ENCODE assay signal across 1 cellular context in the genomic region with DNA sequence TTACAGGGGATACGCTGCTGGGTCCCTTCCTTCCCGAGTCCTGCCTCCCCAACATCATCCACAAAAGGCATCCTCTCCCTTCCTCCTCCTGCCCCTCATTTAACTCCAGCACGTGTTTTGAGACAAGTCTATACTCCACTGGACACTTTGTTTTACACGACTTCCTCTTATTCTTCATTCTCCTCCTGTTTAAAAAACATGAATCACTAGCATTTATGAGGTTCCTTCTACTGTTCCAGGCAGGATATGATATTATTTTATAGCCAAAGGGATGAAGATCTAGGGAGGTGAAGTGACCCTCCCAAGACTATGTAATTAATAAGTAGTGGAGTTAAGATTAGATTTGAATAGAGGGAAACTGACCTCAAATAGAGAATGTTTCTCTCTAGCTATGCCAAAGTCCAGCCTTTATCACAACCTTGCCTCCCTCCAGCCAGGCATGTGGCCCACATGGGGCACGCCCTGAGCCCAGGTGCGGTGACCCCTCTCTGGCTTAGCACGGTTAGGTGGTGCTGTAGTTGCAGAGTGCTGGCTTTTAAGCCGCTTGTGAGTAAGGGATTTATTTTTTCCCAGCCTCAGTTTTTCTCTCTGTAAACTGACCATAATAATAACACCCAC.
TF ChIP-seq lines count a peak whose summit lies in the region.

No MANE protein-coding gene starts in this region.

TF ChIP-seq in HepG2, 621 proteins besides CTCF, POLR2A, EP300 and RAD21 (continued from another document and continues in another):
- TF ChIP-seq, protein P1, sequence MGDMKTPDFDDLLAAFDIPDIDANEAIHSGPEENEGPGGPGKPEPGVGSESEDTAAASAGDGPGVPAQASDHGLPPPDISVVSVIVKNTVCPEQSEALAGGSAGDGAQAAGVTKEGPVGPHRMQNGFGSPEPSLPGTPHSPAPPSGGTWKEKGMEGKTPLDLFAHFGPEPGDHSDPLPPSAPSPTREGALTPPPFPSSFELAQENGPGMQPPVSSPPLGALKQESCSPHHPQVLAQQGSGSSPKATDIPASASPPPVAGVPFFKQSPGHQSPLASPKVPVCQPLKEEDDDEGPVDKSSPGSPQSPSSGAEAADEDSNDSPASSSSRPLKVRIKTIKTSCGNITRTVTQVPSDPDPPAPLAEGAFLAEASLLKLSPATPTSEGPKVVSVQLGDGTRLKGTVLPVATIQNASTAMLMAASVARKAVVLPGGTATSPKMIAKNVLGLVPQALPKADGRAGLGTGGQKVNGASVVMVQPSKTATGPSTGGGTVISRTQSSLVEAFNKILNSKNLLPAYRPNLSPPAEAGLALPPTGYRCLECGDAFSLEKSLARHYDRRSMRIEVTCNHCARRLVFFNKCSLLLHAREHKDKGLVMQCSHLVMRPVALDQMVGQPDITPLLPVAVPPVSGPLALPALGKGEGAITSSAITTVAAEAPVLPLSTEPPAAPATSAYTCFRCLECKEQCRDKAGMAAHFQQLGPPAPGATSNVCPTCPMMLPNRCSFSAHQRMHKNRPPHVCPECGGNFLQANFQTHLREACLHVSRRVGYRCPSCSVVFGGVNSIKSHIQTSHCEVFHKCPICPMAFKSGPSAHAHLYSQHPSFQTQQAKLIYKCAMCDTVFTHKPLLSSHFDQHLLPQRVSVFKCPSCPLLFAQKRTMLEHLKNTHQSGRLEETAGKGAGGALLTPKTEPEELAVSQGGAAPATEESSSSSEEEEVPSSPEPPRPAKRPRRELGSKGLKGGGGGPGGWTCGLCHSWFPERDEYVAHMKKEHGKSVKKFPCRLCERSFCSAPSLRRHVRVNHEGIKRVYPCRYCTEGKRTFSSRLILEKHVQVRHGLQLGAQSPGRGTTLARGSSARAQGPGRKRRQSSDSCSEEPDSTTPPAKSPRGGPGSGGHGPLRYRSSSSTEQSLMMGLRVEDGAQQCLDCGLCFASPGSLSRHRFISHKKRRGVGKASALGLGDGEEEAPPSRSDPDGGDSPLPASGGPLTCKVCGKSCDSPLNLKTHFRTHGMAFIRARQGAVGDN (CRISPR knock-in tag; IDR thresholded peaks at IDR 0.05): peak; percentile 74
- TF ChIP-seq SALL1 (CRISPR knock-in tag; IDR thresholded peaks at IDR 0.05) (peak; percentile 42), ZNF432 (CRISPR knock-in tag; IDR thresholded peaks at IDR 0.05; ENCODE audit: borderline replicate concordance) (no peak), NKX3-1 (CRISPR knock-in tag; IDR thresholded peaks at IDR 0.05) (no peak), HMG20A (CRISPR knock-in tag; IDR thresholded peaks at IDR 0.05; ENCODE audit: borderline replicate concordance) (no peak), ZNF225 (CRISPR knock-in tag; IDR thresholded peaks at IDR 0.05) (no peak), SIX4 (CRISPR knock-in tag; IDR thresholded peaks at IDR 0.05) (no peak), TEAD3 (CRISPR knock-in tag; optimal IDR thresholded peaks at IDR 0.05; ENCODE audit: borderline replicate concordance) (peak; percentile 29), TBP (CRISPR knock-in tag; IDR thresholded peaks at IDR 0.05) (no peak), FOXP1 (IDR thresholded peaks at IDR 0.05) (no peak), FOXP1 (CRISPR knock-in tag; IDR thresholded peaks at IDR 0.05) (0 out of 2 replicates have a peak, but pooled peaks have one; percentile 29), RARA (CRISPR knock-in tag; IDR thresholded peaks at IDR 0.05) (peak; percentile 60), ZNF33B (CRISPR knock-in tag; IDR thresholded peaks at IDR 0.05) (no peak), GFI1 (CRISPR knock-in tag; IDR thresholded peaks at IDR 0.05; ENCODE audit: borderline replicate concordance) (no peak), NCOA2 (CRISPR knock-in tag; IDR thresholded peaks at IDR 0.05) (no peak), ZNF768 (CRISPR knock-in tag; IDR thresholded peaks at IDR 0.05) (peak; percentile 61; the same call in 1 of the 2 replicates), ELF1 (CRISPR knock-in tag; IDR thresholded peaks at IDR 0.05) (no peak), ZFY (CRISPR knock-in tag; IDR thresholded peaks at IDR 0.05) (no peak), HNRNPUL1 (IDR thresholded peaks at IDR 0.05; ENCODE audit: low read depth, low read length) (no peak), HDAC6 (IDR thresholded peaks at IDR 0.05; ENCODE audit: low read depth, low read length) (no peak), HCFC1 (IDR thresholded peaks at IDR 0.05; ENCODE audit: low read depth, low read length) (no peak)
- TF ChIP-seq, protein P2, sequence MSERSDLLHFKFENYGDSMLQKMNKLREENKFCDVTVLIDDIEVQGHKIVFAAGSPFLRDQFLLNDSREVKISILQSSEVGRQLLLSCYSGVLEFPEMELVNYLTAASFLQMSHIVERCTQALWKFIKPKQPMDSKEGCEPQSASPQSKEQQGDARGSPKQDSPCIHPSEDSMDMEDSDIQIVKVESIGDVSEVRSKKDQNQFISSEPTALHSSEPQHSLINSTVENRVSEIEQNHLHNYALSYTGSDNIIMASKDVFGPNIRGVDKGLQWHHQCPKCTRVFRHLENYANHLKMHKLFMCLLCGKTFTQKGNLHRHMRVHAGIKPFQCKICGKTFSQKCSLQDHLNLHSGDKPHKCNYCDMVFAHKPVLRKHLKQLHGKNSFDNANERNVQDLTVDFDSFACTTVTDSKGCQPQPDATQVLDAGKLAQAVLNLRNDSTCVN (CRISPR knock-in tag; IDR thresholded peaks at IDR 0.05; ENCODE audit: borderline replicate concordance): no peak
- TF ChIP-seq, protein P3, sequence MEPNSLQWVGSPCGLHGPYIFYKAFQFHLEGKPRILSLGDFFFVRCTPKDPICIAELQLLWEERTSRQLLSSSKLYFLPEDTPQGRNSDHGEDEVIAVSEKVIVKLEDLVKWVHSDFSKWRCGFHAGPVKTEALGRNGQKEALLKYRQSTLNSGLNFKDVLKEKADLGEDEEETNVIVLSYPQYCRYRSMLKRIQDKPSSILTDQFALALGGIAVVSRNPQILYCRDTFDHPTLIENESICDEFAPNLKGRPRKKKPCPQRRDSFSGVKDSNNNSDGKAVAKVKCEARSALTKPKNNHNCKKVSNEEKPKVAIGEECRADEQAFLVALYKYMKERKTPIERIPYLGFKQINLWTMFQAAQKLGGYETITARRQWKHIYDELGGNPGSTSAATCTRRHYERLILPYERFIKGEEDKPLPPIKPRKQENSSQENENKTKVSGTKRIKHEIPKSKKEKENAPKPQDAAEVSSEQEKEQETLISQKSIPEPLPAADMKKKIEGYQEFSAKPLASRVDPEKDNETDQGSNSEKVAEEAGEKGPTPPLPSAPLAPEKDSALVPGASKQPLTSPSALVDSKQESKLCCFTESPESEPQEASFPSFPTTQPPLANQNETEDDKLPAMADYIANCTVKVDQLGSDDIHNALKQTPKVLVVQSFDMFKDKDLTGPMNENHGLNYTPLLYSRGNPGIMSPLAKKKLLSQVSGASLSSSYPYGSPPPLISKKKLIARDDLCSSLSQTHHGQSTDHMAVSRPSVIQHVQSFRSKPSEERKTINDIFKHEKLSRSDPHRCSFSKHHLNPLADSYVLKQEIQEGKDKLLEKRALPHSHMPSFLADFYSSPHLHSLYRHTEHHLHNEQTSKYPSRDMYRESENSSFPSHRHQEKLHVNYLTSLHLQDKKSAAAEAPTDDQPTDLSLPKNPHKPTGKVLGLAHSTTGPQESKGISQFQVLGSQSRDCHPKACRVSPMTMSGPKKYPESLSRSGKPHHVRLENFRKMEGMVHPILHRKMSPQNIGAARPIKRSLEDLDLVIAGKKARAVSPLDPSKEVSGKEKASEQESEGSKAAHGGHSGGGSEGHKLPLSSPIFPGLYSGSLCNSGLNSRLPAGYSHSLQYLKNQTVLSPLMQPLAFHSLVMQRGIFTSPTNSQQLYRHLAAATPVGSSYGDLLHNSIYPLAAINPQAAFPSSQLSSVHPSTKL (CRISPR knock-in tag; IDR thresholded peaks at IDR 0.05): peak; percentile 38
- TF ChIP-seq, protein P4, sequence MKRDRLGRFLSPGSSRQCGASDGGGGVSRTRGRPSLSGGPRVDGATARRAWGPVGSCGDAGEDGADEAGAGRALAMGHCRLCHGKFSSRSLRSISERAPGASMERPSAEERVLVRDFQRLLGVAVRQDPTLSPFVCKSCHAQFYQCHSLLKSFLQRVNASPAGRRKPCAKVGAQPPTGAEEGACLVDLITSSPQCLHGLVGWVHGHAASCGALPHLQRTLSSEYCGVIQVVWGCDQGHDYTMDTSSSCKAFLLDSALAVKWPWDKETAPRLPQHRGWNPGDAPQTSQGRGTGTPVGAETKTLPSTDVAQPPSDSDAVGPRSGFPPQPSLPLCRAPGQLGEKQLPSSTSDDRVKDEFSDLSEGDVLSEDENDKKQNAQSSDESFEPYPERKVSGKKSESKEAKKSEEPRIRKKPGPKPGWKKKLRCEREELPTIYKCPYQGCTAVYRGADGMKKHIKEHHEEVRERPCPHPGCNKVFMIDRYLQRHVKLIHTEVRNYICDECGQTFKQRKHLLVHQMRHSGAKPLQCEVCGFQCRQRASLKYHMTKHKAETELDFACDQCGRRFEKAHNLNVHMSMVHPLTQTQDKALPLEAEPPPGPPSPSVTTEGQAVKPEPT (CRISPR knock-in tag; IDR thresholded peaks at IDR 0.05; ENCODE audit: low read depth): no peak
- TF ChIP-seq, protein P5, sequence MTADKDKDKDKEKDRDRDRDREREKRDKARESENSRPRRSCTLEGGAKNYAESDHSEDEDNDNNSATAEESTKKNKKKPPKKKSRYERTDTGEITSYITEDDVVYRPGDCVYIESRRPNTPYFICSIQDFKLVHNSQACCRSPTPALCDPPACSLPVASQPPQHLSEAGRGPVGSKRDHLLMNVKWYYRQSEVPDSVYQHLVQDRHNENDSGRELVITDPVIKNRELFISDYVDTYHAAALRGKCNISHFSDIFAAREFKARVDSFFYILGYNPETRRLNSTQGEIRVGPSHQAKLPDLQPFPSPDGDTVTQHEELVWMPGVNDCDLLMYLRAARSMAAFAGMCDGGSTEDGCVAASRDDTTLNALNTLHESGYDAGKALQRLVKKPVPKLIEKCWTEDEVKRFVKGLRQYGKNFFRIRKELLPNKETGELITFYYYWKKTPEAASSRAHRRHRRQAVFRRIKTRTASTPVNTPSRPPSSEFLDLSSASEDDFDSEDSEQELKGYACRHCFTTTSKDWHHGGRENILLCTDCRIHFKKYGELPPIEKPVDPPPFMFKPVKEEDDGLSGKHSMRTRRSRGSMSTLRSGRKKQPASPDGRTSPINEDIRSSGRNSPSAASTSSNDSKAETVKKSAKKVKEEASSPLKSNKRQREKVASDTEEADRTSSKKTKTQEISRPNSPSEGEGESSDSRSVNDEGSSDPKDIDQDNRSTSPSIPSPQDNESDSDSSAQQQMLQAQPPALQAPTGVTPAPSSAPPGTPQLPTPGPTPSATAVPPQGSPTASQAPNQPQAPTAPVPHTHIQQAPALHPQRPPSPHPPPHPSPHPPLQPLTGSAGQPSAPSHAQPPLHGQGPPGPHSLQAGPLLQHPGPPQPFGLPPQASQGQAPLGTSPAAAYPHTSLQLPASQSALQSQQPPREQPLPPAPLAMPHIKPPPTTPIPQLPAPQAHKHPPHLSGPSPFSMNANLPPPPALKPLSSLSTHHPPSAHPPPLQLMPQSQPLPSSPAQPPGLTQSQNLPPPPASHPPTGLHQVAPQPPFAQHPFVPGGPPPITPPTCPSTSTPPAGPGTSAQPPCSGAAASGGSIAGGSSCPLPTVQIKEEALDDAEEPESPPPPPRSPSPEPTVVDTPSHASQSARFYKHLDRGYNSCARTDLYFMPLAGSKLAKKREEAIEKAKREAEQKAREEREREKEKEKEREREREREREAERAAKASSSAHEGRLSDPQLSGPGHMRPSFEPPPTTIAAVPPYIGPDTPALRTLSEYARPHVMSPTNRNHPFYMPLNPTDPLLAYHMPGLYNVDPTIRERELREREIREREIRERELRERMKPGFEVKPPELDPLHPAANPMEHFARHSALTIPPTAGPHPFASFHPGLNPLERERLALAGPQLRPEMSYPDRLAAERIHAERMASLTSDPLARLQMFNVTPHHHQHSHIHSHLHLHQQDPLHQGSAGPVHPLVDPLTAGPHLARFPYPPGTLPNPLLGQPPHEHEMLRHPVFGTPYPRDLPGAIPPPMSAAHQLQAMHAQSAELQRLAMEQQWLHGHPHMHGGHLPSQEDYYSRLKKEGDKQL (CRISPR knock-in tag; IDR thresholded peaks at IDR 0.05; ENCODE audit: low read depth): no peak
- TF ChIP-seq, protein P6, sequence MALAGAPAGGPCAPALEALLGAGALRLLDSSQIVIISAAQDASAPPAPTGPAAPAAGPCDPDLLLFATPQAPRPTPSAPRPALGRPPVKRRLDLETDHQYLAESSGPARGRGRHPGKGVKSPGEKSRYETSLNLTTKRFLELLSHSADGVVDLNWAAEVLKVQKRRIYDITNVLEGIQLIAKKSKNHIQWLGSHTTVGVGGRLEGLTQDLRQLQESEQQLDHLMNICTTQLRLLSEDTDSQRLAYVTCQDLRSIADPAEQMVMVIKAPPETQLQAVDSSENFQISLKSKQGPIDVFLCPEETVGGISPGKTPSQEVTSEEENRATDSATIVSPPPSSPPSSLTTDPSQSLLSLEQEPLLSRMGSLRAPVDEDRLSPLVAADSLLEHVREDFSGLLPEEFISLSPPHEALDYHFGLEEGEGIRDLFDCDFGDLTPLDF (CRISPR knock-in tag; IDR thresholded peaks at IDR 0.05): no peak
- TF ChIP-seq, protein P7, sequence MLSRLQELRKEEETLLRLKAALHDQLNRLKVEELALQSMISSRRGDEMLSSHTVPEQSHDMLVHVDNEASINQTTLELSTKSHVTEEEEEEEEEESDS (CRISPR knock-in tag; IDR thresholded peaks at IDR 0.05; ENCODE audit: borderline replicate concordance): no peak
- TF ChIP-seq, protein P8, sequence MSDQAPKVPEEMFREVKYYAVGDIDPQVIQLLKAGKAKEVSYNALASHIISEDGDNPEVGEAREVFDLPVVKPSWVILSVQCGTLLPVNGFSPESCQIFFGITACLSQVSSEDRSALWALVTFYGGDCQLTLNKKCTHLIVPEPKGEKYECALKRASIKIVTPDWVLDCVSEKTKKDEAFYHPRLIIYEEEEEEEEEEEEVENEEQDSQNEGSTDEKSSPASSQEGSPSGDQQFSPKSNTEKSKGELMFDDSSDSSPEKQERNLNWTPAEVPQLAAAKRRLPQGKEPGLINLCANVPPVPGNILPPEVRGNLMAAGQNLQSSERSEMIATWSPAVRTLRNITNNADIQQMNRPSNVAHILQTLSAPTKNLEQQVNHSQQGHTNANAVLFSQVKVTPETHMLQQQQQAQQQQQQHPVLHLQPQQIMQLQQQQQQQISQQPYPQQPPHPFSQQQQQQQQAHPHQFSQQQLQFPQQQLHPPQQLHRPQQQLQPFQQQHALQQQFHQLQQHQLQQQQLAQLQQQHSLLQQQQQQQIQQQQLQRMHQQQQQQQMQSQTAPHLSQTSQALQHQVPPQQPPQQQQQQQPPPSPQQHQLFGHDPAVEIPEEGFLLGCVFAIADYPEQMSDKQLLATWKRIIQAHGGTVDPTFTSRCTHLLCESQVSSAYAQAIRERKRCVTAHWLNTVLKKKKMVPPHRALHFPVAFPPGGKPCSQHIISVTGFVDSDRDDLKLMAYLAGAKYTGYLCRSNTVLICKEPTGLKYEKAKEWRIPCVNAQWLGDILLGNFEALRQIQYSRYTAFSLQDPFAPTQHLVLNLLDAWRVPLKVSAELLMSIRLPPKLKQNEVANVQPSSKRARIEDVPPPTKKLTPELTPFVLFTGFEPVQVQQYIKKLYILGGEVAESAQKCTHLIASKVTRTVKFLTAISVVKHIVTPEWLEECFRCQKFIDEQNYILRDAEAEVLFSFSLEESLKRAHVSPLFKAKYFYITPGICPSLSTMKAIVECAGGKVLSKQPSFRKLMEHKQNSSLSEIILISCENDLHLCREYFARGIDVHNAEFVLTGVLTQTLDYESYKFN (CRISPR knock-in tag; conservative IDR thresholded peaks at IDR 0.05): peak; percentile 41; the same call in 1 of the 2 replicates
